Comparison of ENCODE assay signal across 21 cellular contexts in the genomic region with DNA sequence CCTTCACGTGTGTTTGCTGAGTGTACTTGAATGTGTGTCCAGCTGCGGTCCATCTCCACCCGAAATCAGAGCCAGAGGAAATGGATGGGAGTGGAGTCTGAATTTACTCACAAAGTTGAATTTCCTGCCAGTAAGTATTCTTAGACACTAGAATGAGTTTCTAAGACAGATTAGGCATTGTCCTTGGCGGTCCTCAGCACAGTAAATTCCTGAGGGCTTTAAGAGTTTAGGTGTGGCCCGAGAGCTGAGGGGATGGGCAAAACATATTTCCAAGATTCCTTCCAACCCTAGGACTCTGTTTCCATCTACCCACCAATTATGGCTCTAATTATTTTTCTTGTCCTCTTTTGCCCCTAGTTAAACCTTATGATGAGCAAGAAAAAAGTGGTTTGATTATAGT.
A peak's percentile ranks its signal among the peaks of the same experiment; 100 is the strongest.
DNase-seq lines count a peak whose midpoint lies in the region; ATAC-seq and TF ChIP-seq lines count a peak whose summit lies in the region.
"Had no signal": no experiment of that assay in that cellular context is flagged by ENCODE, and none has a peak within 500 bp of the region (broad histone marks: within the 10 kb centered on the region; RNA-seq: fewer than 3 reads in every experiment).

No MANE protein-coding gene starts in this region.

- H3K27me3 ChIP-seq in left ventricle myocardium inferior (ENCODE audit: low read depth): no peaks in the 10 kb centered on the region
- H3K27me3 ChIP-seq in CD4-positive, alpha-beta memory T cell (ENCODE audit: insufficient read depth, low read length): no peaks in the 10 kb centered on the region
- H3K27me3 ChIP-seq: BLaER1, dorsolateral prefrontal cortex had no signal

- POLR2A ChIA-PET in CD4-positive, alpha-beta memory T cell (lab: Charles Lee; ENCODE audit: partially characterized antibody): no interaction called here

- TF ChIP-seq CTCF in AG10803 (conservative IDR thresholded peaks at IDR 0.05; ENCODE audit: low read length) (no peak), left ventricle myocardium inferior (IDR thresholded peaks at IDR 0.05; ENCODE audit: borderline replicate concordance) (no peak), omental fat pad (IDR thresholded peaks at IDR 0.05) (no peak)

- peak overlapping the region; percentile 87 for H3K27ac ChIP-seq in left ventricle myocardium inferior (replicated peaks)
- no peak overlapping the region for H3K27ac ChIP-seq in CD4-positive, alpha-beta memory T cell (ENCODE audit: low read depth, low read length)
- H3K27ac ChIP-seq: BLaER1, dorsolateral prefrontal cortex had no signal

- H3K4me1 ChIP-seq in left ventricle myocardium inferior: peaks cover 28% of the 10 kb centered on the region
- H3K4me1 ChIP-seq in CD4-positive, alpha-beta memory T cell (ENCODE audit: insufficient read depth, low read length): no peaks in the 10 kb centered on the region
- H3K4me1 ChIP-seq: BLaER1 had no signal

- no peak for ATAC-seq in stimulated activated effector memory CD8-positive, alpha-beta T cell treated with anti-CD3 and anti-CD28 coated beads, Interleukin-12 subunit alpha, Interleukin-12 subunit beta, amount 100 ng/mL, for 72 hours
- no peak for ATAC-seq in omental fat pad (ENCODE audit: low FRiP score)
- ATAC-seq in GM18505 (IDR thresholded peaks at IDR 0.05; ENCODE audit: unreplicated experiment): no peak
- ATAC-seq: naive thymus-derived CD4-positive, alpha-beta T cell; stimulated activated naive CD8-positive, alpha-beta T cell treated with anti-CD3 and anti-CD28 coated beads, Interleukin-15, Interleukin-2, amounts not matched to agents 100 U/mL and 50 U/mL, for 24 hours had no signal

- intact Hi-C loops in left ventricle myocardium inferior (cut with micrococcal nuclease): no loop called here
- intact Hi-C loops in CD4-positive, alpha-beta memory T cell (cut with micrococcal nuclease): no loop called here

- DNase-seq in AG10803 (ENCODE audit: low read depth) (peak; percentile 45), RPMI7951 (ENCODE audit: low read depth) (peak; percentile 8), left ventricle myocardium inferior (peak; percentile 27), GDM1 (lab: John Stamatoyannopoulos, UW) (no peak), omental fat pad (ENCODE audit: low spot score) (no peak)
- DNase-seq in stimulated activated effector memory CD8-positive, alpha-beta T cell treated with anti-CD3 and anti-CD28 coated beads, Interleukin-12 subunit alpha, Interleukin-12 subunit beta, amount 100 ng/mL, for 72 hours (ENCODE audit: low spot score in 2 of 2): no peak
- no peak for DNase-seq in CD4-positive, alpha-beta memory T cell
- DNase-seq: activated CD4-positive, alpha-beta T cell treated with anti-CD3 and anti-CD28 coated beads, Interleukin-2, amount 50 U/mL, for 48 hours; activated T-cell treated with anti-CD3 and anti-CD28 coated beads, Interleukin-2, amount 50 U/mL, for 24 hours; dorsolateral prefrontal cortex; naive thymus-derived CD4-positive, alpha-beta T cell; NCI-H774; stimulated activated CD4-positive, alpha-beta T cell treated with anti-CD3 and anti-CD28 coated beads, Interleukin-15, amount 100 ng/mL, for 24 hours; stimulated activated naive CD8-positive, alpha-beta T cell treated with anti-CD3 and anti-CD28 coated beads, Interleukin-15, Interleukin-2, amounts not matched to agents 100 U/mL and 50 U/mL, for 24 hours; SW 1271 had no signal

- H3K36me3 ChIP-seq in left ventricle myocardium inferior: no peaks in the 10 kb centered on the region
- no peaks in the 10 kb centered on the region for H3K36me3 ChIP-seq in CD4-positive, alpha-beta memory T cell (ENCODE audit: insufficient read depth, low read length)
- H3K36me3 ChIP-seq: BLaER1 had no signal

- no peaks in the 10 kb centered on the region for H3K9me3 ChIP-seq in left ventricle myocardium inferior (replicated peaks)
- H3K9me3 ChIP-seq in CD4-positive, alpha-beta memory T cell (ENCODE audit: control insufficient read depth in 1 of 2, low read length in 2 of 2): no peaks in the 10 kb centered on the region

- no peaks in the 10 kb centered on the region for H3K4me1 Mint-ChIP-seq in stimulated activated effector memory CD8-positive, alpha-beta T cell treated with anti-CD3 and anti-CD28 coated beads, Interleukin-12 subunit alpha, Interleukin-12 subunit beta, amount 100 ng/mL, for 72 hours
- no peaks in the 10 kb centered on the region for H3K4me1 Mint-ChIP-seq in CD4-positive, alpha-beta memory T cell
- H3K4me1 Mint-ChIP-seq: activated naive CD4-positive, alpha-beta T cell treated with anti-CD3 and anti-CD28 coated beads, Interleukin-2, amount 50 U/mL, for 24 hours; IgD-negative memory B cell; naive thymus-derived CD4-positive, alpha-beta T cell had no signal

- no peaks in the 10 kb centered on the region for H3K36me3 Mint-ChIP-seq in stimulated activated effector memory CD8-positive, alpha-beta T cell treated with anti-CD3 and anti-CD28 coated beads, Interleukin-12 subunit alpha, Interleukin-12 subunit beta, amount 100 ng/mL, for 72 hours
- H3K36me3 Mint-ChIP-seq in CD4-positive, alpha-beta memory T cell: no peaks in the 10 kb centered on the region
- H3K36me3 Mint-ChIP-seq: activated naive CD4-positive, alpha-beta T cell treated with anti-CD3 and anti-CD28 coated beads, Interleukin-2, amount 50 U/mL, for 24 hours; IgD-negative memory B cell; naive thymus-derived CD4-positive, alpha-beta T cell had no signal

- H3K9me3 Mint-ChIP-seq in stimulated activated effector memory CD8-positive, alpha-beta T cell treated with anti-CD3 and anti-CD28 coated beads, Interleukin-12 subunit alpha, Interleukin-12 subunit beta, amount 100 ng/mL, for 72 hours: no peaks in the 10 kb centered on the region
- H3K9me3 Mint-ChIP-seq in CD4-positive, alpha-beta memory T cell: peaks cover 0 to 4% (median 0%) of the 10 kb centered on the region in 8 donors
- H3K9me3 Mint-ChIP-seq: activated naive CD4-positive, alpha-beta T cell treated with anti-CD3 and anti-CD28 coated beads, Interleukin-2, amount 50 U/mL, for 24 hours; activated T-cell treated with anti-CD3 and anti-CD28 coated beads, Interleukin-2, amount 50 U/mL, for 24 hours had no signal

- H3K4me3 Mint-ChIP-seq in stimulated activated effector memory CD8-positive, alpha-beta T cell treated with anti-CD3 and anti-CD28 coated beads, Interleukin-12 subunit alpha, Interleukin-12 subunit beta, amount 100 ng/mL, for 72 hours: no peak overlapping the region
- no peak overlapping the region for H3K4me3 Mint-ChIP-seq in CD4-positive, alpha-beta memory T cell
- H3K4me3 Mint-ChIP-seq: activated naive CD4-positive, alpha-beta T cell treated with anti-CD3 and anti-CD28 coated beads, Interleukin-2, amount 50 U/mL, for 24 hours; activated T-cell treated with anti-CD3 and anti-CD28 coated beads, Interleukin-2, amount 50 U/mL, for 24 hours; IgD-negative memory B cell; naive thymus-derived CD4-positive, alpha-beta T cell had no signal

- no peak for TF ChIP-seq POLR2A in GM18505 (IDR thresholded peaks at IDR 0.05; ENCODE audit: borderline replicate concordance, extremely low read depth, insufficient read depth, insufficient read length)

- H3K27ac Mint-ChIP-seq in stimulated activated effector memory CD8-positive, alpha-beta T cell treated with anti-CD3 and anti-CD28 coated beads, Interleukin-12 subunit alpha, Interleukin-12 subunit beta, amount 100 ng/mL, for 72 hours: peak overlapping the region; percentile 48
- no peak overlapping the region for H3K27ac Mint-ChIP-seq in CD4-positive, alpha-beta memory T cell
- H3K27ac Mint-ChIP-seq: activated naive CD4-positive, alpha-beta T cell treated with anti-CD3 and anti-CD28 coated beads, Interleukin-2, amount 50 U/mL, for 24 hours; activated T-cell treated with anti-CD3 and anti-CD28 coated beads, Interleukin-2, amount 50 U/mL, for 24 hours; progenitor cell of endocrine pancreas had no signal

- H3K4me3 ChIP-seq in AG10803 (ENCODE audit: low read length): no peak overlapping the region
- H3K4me3 ChIP-seq in left ventricle myocardium inferior: no peak overlapping the region
- no peak overlapping the region for H3K4me3 ChIP-seq in CD4-positive, alpha-beta memory T cell (ENCODE audit: low read length in 2 of 2)
- H3K4me3 ChIP-seq: BLaER1, dorsolateral prefrontal cortex, lung had no signal

- CTCF ChIA-PET in CD4-positive, alpha-beta memory T cell (lab: Charles Lee; ENCODE audit: partially characterized antibody): no interaction called here

- H3K27me3 Mint-ChIP-seq in CD4-positive, alpha-beta memory T cell: peaks cover 0 to 6% of the 10 kb centered on the region in 2 donors
- H3K27me3 Mint-ChIP-seq: activated naive CD4-positive, alpha-beta T cell treated with anti-CD3 and anti-CD28 coated beads, Interleukin-2, amount 50 U/mL, for 24 hours; IgD-negative memory B cell; progenitor cell of endocrine pancreas had no signal

Comparison
In these comparisons a context has a peak if more than half of its experiments do, and no peak if none do; other contexts are left out.
1. DNase-seq: peak in AG10803 (single experiment), RPMI7951 (single experiment) and left ventricle myocardium inferior (single experiment); none in stimulated activated effector memory CD8-positive, alpha-beta T cell treated with anti-CD3 and anti-CD28 coated beads, Interleukin-12 subunit alpha, Interleukin-12 subunit beta, amount 100 ng/mL, for 72 hours (0 of 2), CD4-positive, alpha-beta memory T cell (0 of 5), GDM1 (single experiment) and omental fat pad (single experiment).